In genomic region chr21:43767498-43767979, GRCh38 we compare ENCODE assay signal across 13 cellular contexts. TPM values are rescaled to one million over a fixed set of nuclear protein-coding genes. Genes with fewer than 3 reads are reported as not detected.
A peak's percentile ranks its signal among the peaks of the same experiment; 100 is the strongest.
DNase-seq lines count a peak whose midpoint lies in the region; ATAC-seq and TF ChIP-seq lines count a peak whose summit lies in the region.
"Had no signal": no experiment of that assay in that cellular context is flagged by ENCODE, and none has a peak within 500 bp of the region (broad histone marks: within the 10 kb centered on the region; RNA-seq: fewer than 3 reads in every experiment).

No MANE protein-coding gene starts in this region.

- H4K8ac ChIP-seq in trophoblast cell (ENCODE audit: low read depth, low read length): peak overlapping the region; percentile 93

- no peak for ATAC-seq in foreskin keratinocyte
- ATAC-seq in GM18907 (IDR thresholded peaks at IDR 0.05; ENCODE audit: unreplicated experiment): no peak
- ATAC-seq: gastrocnemius medialis had no signal

- peaks cover 5% of the 10 kb centered on the region for H3K79me2 ChIP-seq in trophoblast cell (ENCODE audit: control insufficient read depth, insufficient read depth, low read length, poor library complexity)

- H3K27me3 ChIP-seq in foreskin keratinocyte: no peaks in the 10 kb centered on the region
- no peaks in the 10 kb centered on the region for H3K27me3 ChIP-seq in trophoblast cell (ENCODE audit: insufficient read depth, low read length)
- H3K27me3 ChIP-seq: BLaER1, gastrocnemius medialis, ovary had no signal

- H3K4ac ChIP-seq in trophoblast cell (ENCODE audit: low read depth, low read length): peak overlapping the region; percentile 84

- intact Hi-C loops in Calu3 (cut with micrococcal nuclease; ENCODE audit: unreplicated experiment): no loop called here

- peak overlapping the region; percentile 92 for H2BK120ac ChIP-seq in trophoblast cell (ENCODE audit: insufficient read depth, low read length, poor library complexity)

- H3K4me1 Mint-ChIP-seq in Calu3 (ENCODE audit: low read depth, unreplicated experiment): peaks cover 19% of the 10 kb centered on the region

- H3K18ac ChIP-seq in trophoblast cell (ENCODE audit: low read length): peak overlapping the region; percentile 89

- peak overlapping the region; percentile 74 for H2AFZ ChIP-seq in trophoblast cell (ENCODE audit: insufficient read depth, low read length, poor library complexity)

- POLR2A ChIA-PET in RWPE1 (lab: Yijun Ruan, JAX; ENCODE audit: low non-redundant PET): no interaction called here

- H3K23ac ChIP-seq in trophoblast cell (ENCODE audit: low read length): no peak overlapping the region

- peaks cover 13% of the 10 kb centered on the region for H3K79me1 ChIP-seq in trophoblast cell (ENCODE audit: low read length)

- H2AK5ac ChIP-seq in trophoblast cell (ENCODE audit: low read length): peak overlapping the region; percentile 93

- WGBS in trophoblast cell (ENCODE audit: extremely low coverage, insufficient coverage, insufficient read length): no CpG with 5 or more reads among the region's 15 CpGs

- H3K27ac Mint-ChIP-seq in Calu3 (ENCODE audit: unreplicated experiment): peak overlapping the region; percentile 99
- H3K27ac Mint-ChIP-seq: activated naive CD8-positive, alpha-beta T cell treated with anti-CD3 and anti-CD28 coated beads, Interleukin-2, amount 50 U/mL, for 24 hours had no signal

- peak overlapping the region; percentile 98 for H4K91ac ChIP-seq in trophoblast cell (ENCODE audit: low read depth, low read length)

- H2BK12ac ChIP-seq in trophoblast cell (ENCODE audit: low read length): peak overlapping the region; percentile 62

- peak overlapping the region; percentile 95 for H3K14ac ChIP-seq in trophoblast cell (ENCODE audit: low read length)

- peaks cover 2% of the 10 kb centered on the region for H3K9me3 ChIP-seq in trophoblast cell (ENCODE audit: insufficient read depth, low read depth, low read length)
- H3K9me3 ChIP-seq: gastrocnemius medialis, ovary had no signal

- no peaks in the 10 kb centered on the region for H3K9me3 Mint-ChIP-seq in Calu3 (ENCODE audit: low read depth, unreplicated experiment)
- H3K9me3 Mint-ChIP-seq: activated naive CD8-positive, alpha-beta T cell treated with anti-CD3 and anti-CD28 coated beads, Interleukin-2, amount 50 U/mL, for 24 hours had no signal

- peak overlapping the region; percentile 84 for H4K12ac ChIP-seq in trophoblast cell (ENCODE audit: low read depth, low read length)

- H3K36me3 ChIP-seq in trophoblast cell (ENCODE audit: control insufficient read depth in 1 of 2, insufficient read depth in 2 of 2, low read length in 2 of 2): peaks cover 1 to 6% of the 10 kb centered on the region in 2 experiments
- H3K36me3 ChIP-seq: ovary had no signal

- H3K4me3 Mint-ChIP-seq in Calu3 (ENCODE audit: low read depth, unreplicated experiment): peak overlapping the region; percentile 54
- H3K4me3 Mint-ChIP-seq: activated naive CD8-positive, alpha-beta T cell treated with anti-CD3 and anti-CD28 coated beads, Interleukin-2, amount 50 U/mL, for 24 hours had no signal

- CTCF ChIA-PET in Calu3 (lab: Charles Lee) (no interaction called here), RWPE1 (lab: Yijun Ruan, JAX) (no interaction called here)

- H3K4me1 ChIP-seq in foreskin keratinocyte (peaks cover 21% of the 10 kb centered on the region), trophoblast cell (ENCODE audit: control insufficient read depth in 1 of 2, insufficient read depth in 2 of 2, low read length in 2 of 2) (peaks cover 11 to 14% of the 10 kb centered on the region in 2 experiments)
- H3K4me1 ChIP-seq: gastrocnemius medialis had no signal

- H3K27ac ChIP-seq in RWPE1: peak overlapping the region; percentile 94
- peak overlapping the region; percentile 94 for H3K27ac ChIP-seq in foreskin keratinocyte
- H3K27ac ChIP-seq in trophoblast cell (ENCODE audit: low read depth, low read length): peak overlapping the region; percentile 57
- H3K27ac ChIP-seq: BLaER1, gastrocnemius medialis, ovary had no signal

- TF ChIP-seq CTCF in Calu3 (IDR thresholded peaks at IDR 0.05; ENCODE audit: unreplicated experiment) (no peak), RWPE1 (conservative IDR thresholded peaks at IDR 0.05; ENCODE audit: low read depth) (no peak), foreskin keratinocyte (conservative IDR thresholded peaks at IDR 0.05) (no peak)

- no TSS peak for BruUV-seq in Calu3 (replicated peaks; lab: Mats Ljungman, UMichigan)

- peak overlapping the region; percentile 2 for H3K4me3 ChIP-seq in trophoblast cell (ENCODE audit: low read depth, low read length)
- H3K4me3 ChIP-seq: BLaER1, gastrocnemius medialis, ovary had no signal

- H2BK5ac ChIP-seq in trophoblast cell (ENCODE audit: low read depth, low read length, poor library complexity): peak overlapping the region; percentile 85

- peaks cover 60% of the 10 kb centered on the region for H3K36me3 Mint-ChIP-seq in Calu3 (ENCODE audit: insufficient read depth, unreplicated experiment)

- no peak for DNase-seq in Calu3
- DNase-seq in RWPE1 (ENCODE audit: low spot score): no peak
- DNase-seq in foreskin keratinocyte: no peak
- DNase-seq in trophoblast cell: no peak
- no peak for DNase-seq in effector CD8-positive, alpha-beta T cell (lab: John Stamatoyannopoulos, UW)
- no peak for DNase-seq in SW 1271 (lab: John Stamatoyannopoulos, UW)
- no peak for DNase-seq in NCI-H2107 (lab: John Stamatoyannopoulos, UW)
- DNase-seq: activated naive CD8-positive, alpha-beta T cell treated with anti-CD3 and anti-CD28 coated beads, Interleukin-2, amount 50 U/mL, for 24 hours; gastrocnemius medialis; NCI-H748 treated with DMSO at 0.1 percent for 48 hours had no signal

- no peak overlapping the region for H3K9ac ChIP-seq in trophoblast cell (ENCODE audit: low read length)
- H3K9ac ChIP-seq: BLaER1 had no signal

- H3K27me3 Mint-ChIP-seq in Calu3 (ENCODE audit: unreplicated experiment): no peaks in the 10 kb centered on the region
- H3K27me3 Mint-ChIP-seq: activated naive CD8-positive, alpha-beta T cell treated with anti-CD3 and anti-CD28 coated beads, Interleukin-2, amount 50 U/mL, for 24 hours had no signal

- H3K4me2 ChIP-seq in trophoblast cell (ENCODE audit: low read length): no peak overlapping the region
- H3K4me2 ChIP-seq: BLaER1 had no signal

RNA-seq across cellular contexts. Expression of gene CSTB, which starts 8.6 kb away (rescaled TPM):
- total RNA-seq in Calu3 (2022) (105 and 116 TPM in 2 replicates), foreskin keratinocyte (49.5 and 63.0 TPM in 2 replicates)
- 123 and 183 TPM in 2 replicates for polyA plus RNA-seq in foreskin keratinocyte
- 112 and 114 TPM in 2 replicates for polyA plus RNA-seq in trophoblast cell (2013)

RNA-seq across cellular contexts. Expression of gene RRP1, which starts 21.8 kb away (rescaled TPM):
- total RNA-seq in Calu3 (2022): 37.2 and 49.4 TPM in 2 replicates
- 26.5 and 28.0 TPM in 2 replicates for total RNA-seq in foreskin keratinocyte
- polyA plus RNA-seq in foreskin keratinocyte: 31.8 and 37.0 TPM in 2 replicates
- polyA plus RNA-seq in trophoblast cell (2013): 21.7 and 21.9 TPM in 2 replicates

RNA-seq across cellular contexts. Expression of gene PDXK, which starts 48.6 kb away (rescaled TPM):
- total RNA-seq in Calu3 (2022): 202 and 214 TPM in 2 replicates
- total RNA-seq in foreskin keratinocyte: 150 and 176 TPM in 2 replicates
- 176 and 205 TPM in 2 replicates for polyA plus RNA-seq in foreskin keratinocyte
- 70.9 and 73.5 TPM in 2 replicates for polyA plus RNA-seq in trophoblast cell (2013)
